ENCODE assay signal across 8 cellular contexts in genomic region chr10:131300508-131300907, GRCh38.
"Had no signal": no experiment of that assay in that cellular context is flagged by ENCODE, and none has a peak within 500 bp of the region (broad histone marks: within the 10 kb centered on the region; RNA-seq: fewer than 3 reads in every experiment).

No MANE protein-coding gene starts in this region.

- H3K4me1 ChIP-seq: HAP-1 had no signal

- H3K36me3 ChIP-seq: HAP-1 had no signal

- H3K4me3 ChIP-seq: GM23248, GM23338, HAP-1 had no signal

- DNase-seq: GM23248, GOT3, H7, H9, HCEC 1CT, HFFc6 had no signal

- H3K27ac ChIP-seq: GM23248 had no signal

- H3K9me3 ChIP-seq: HAP-1 had no signal
